Comparison of ENCODE assay signal across 34 cellular contexts in genomic region chr5:107682533-107682932, GRCh38. TPM values are rescaled to one million over a fixed set of nuclear protein-coding genes. Genes with fewer than 3 reads are reported as not detected.
"Had no signal": no experiment of that assay in that cellular context is flagged by ENCODE, and none has a peak within 500 bp of the region (broad histone marks: within the 10 kb centered on the region; RNA-seq: fewer than 3 reads in every experiment).

No MANE protein-coding gene starts in this region.

- H3K4me3 ChIP-seq: ascending aorta, coronary artery, dorsolateral prefrontal cortex, esophagus muscularis mucosa, gastrocnemius medialis, heart right ventricle, hepatocyte had no signal

- H3K9me3 ChIP-seq: ascending aorta, esophagus muscularis mucosa, gastrocnemius medialis, heart right ventricle had no signal

- ATAC-seq: activated CD4-positive, CD25-positive, alpha-beta regulatory T cell treated with anti-CD3 and anti-CD28 coated beads, Interleukin-2, amount 50 U/mL, for 24 hours; activated CD8-positive, alpha-beta memory T cell treated with anti-CD3 and anti-CD28 coated beads, Interleukin-2, amount 10 ng/mL, durations not matched to agents 7 days and 5 days; activated CD8-positive, alpha-beta T cell treated with anti-CD3 and anti-CD28 coated beads, Interleukin-2, amount 10 ng/mL, durations not matched to agents 7 days and 5 days; activated naive CD4-positive, alpha-beta T cell treated with anti-CD3 and anti-CD28 coated beads, Interleukin-2, amount 50 U/mL, for 72 hours; foreskin keratinocyte; gastrocnemius medialis; heart right ventricle had no signal

- H3K27ac ChIP-seq: ascending aorta, coronary artery, dorsolateral prefrontal cortex, esophagus muscularis mucosa, foreskin keratinocyte, gastrocnemius medialis, heart right ventricle, hepatocyte, WERI-Rb-1 had no signal

- H3K27ac Mint-ChIP-seq: activated B cell treated with CpG ODN at 0.5 μM for 24 hours; activated CD4-positive, alpha-beta memory T cell treated with anti-CD3 and anti-CD28 coated beads for 36 hours; activated CD8-positive, alpha-beta memory T cell treated with anti-CD3 and anti-CD28 coated beads, Interleukin-2, amount 10 ng/mL, durations not matched to agents 7 days and 5 days; activated CD8-positive, alpha-beta T cell treated with anti-CD3 and anti-CD28 coated beads, Interleukin-2, amount 10 ng/mL, durations not matched to agents 7 days and 5 days; activated naive CD4-positive, alpha-beta T cell treated with anti-CD3 and anti-CD28 coated beads, Interleukin-2, amount 10 ng/mL, durations not matched to agents 7 days and 5 days; activated naive CD4-positive, alpha-beta T cell treated with anti-CD3 and anti-CD28 coated beads, Interleukin-2, amount 50 U/mL, for 72 hours; activated naive CD8-positive, alpha-beta T cell treated with anti-CD3 and anti-CD28 coated beads, Interleukin-2, amount 10 ng/mL, durations not matched to agents 7 days and 5 days; activated T-helper 1 cell treated with anti-CD3 and anti-CD28 coated beads, Interleukin-12 subunit alpha, Interleukin-12 subunit beta, Interleukin-2, Interleukin-4 antibody, amounts not matched to agents 30 ng/mL and 10 ng/mL and 1 ng/mL, durations not matched to agents 14 hours and 24 hours and 36 hours; activated T-helper 2 cell treated with anti-CD3 and anti-CD28 coated beads, Interferon-gamma antibody, Interleukin-2, Interleukin-4, amounts not matched to agents 10 μg/mL and 5 μg/mL and 100 μg/mL, durations not matched to agents 14 hours and 24 hours and 36 hours; brain; dendritic cell treated with granulocyte-macrophage colony-stimulating factor and Interleukin-4, amounts not matched to agents 40 ng/mL and 50 ng/mL, for 4 days; T-helper 1 cell treated with Interleukin-12 subunit alpha and Interleukin-12 subunit beta and Interleukin-4 antibody, amounts not matched to agents 30 μg/mL and 1 μg/mL, for 36 hours; T-helper 2 cell treated with Interferon-gamma antibody and Interleukin-4, amounts not matched to agents 5 μg/mL and 100 μg/mL, for 36 hours had no signal

- DNase-seq: activated B cell treated with CpG ODN at 0.5 μM for 24 hours; activated CD4-positive, alpha-beta memory T cell treated with anti-CD3 and anti-CD28 coated beads for 36 hours; activated CD4-positive, alpha-beta T cell treated with anti-CD3 and anti-CD28 coated beads for 48 hours; activated CD8-positive, alpha-beta memory T cell treated with anti-CD3 and anti-CD28 coated beads, Interleukin-2, amount 10 ng/mL, durations not matched to agents 7 days and 5 days; activated CD8-positive, alpha-beta memory T cell treated with anti-CD3 and anti-CD28 coated beads, Interleukin-2, amount 50 U/mL, for 4 hours; activated CD8-positive, alpha-beta T cell treated with anti-CD3 and anti-CD28 coated beads, Interleukin-2, amount 10 ng/mL, durations not matched to agents 7 days and 5 days; activated effector memory CD4-positive, alpha-beta T cell treated with anti-CD3 and anti-CD28 coated beads, Interleukin-2, amount 50 U/mL, for 16 hours; activated naive CD4-positive, alpha-beta T cell; activated naive CD4-positive, alpha-beta T cell treated with anti-CD3 and anti-CD28 coated beads, Interleukin-2, amount 10 ng/mL, durations not matched to agents 7 days and 5 days; activated naive CD8-positive, alpha-beta T cell treated with anti-CD3 and anti-CD28 coated beads, Interleukin-2, amount 10 ng/mL, durations not matched to agents 7 days and 5 days; activated T-cell treated with anti-CD3 and anti-CD28 coated beads, Interleukin-2, amount 50 U/mL, for 1 hour; activated T-cell treated with anti-CD3 and anti-CD28 coated beads, Interleukin-2, amount 50 U/mL, for 48 hours; dorsolateral prefrontal cortex; effector memory CD4-positive, alpha-beta T cell; erythroblast; foreskin keratinocyte; gastrocnemius medialis; heart right ventricle; T1000; WERI-Rb-1 had no signal

- H3K4me3 Mint-ChIP-seq: activated B cell treated with CpG ODN at 0.5 μM for 24 hours; activated CD4-positive, alpha-beta memory T cell treated with anti-CD3 and anti-CD28 coated beads for 36 hours; activated CD8-positive, alpha-beta memory T cell treated with anti-CD3 and anti-CD28 coated beads, Interleukin-2, amount 10 ng/mL, durations not matched to agents 7 days and 5 days; activated CD8-positive, alpha-beta T cell treated with anti-CD3 and anti-CD28 coated beads, Interleukin-2, amount 10 ng/mL, durations not matched to agents 7 days and 5 days; activated naive CD4-positive, alpha-beta T cell treated with anti-CD3 and anti-CD28 coated beads, Interleukin-2, amount 10 ng/mL, durations not matched to agents 7 days and 5 days; activated naive CD8-positive, alpha-beta T cell treated with anti-CD3 and anti-CD28 coated beads, Interleukin-2, amount 10 ng/mL, durations not matched to agents 7 days and 5 days; activated T-helper 1 cell treated with anti-CD3 and anti-CD28 coated beads, Interleukin-12 subunit alpha, Interleukin-12 subunit beta, Interleukin-2, Interleukin-4 antibody, amounts not matched to agents 30 ng/mL and 10 ng/mL and 1 ng/mL, durations not matched to agents 14 hours and 24 hours and 36 hours; brain; central memory CD8-positive, alpha-beta T cell; dendritic cell treated with granulocyte-macrophage colony-stimulating factor and Interleukin-4, amounts not matched to agents 40 ng/mL and 50 ng/mL, for 4 days; T-helper 1 cell treated with Interleukin-12 subunit alpha and Interleukin-12 subunit beta and Interleukin-4 antibody, amounts not matched to agents 30 μg/mL and 1 μg/mL, for 36 hours; T-helper 2 cell treated with Interferon-gamma antibody and Interleukin-4, amounts not matched to agents 5 μg/mL and 100 μg/mL, for 36 hours had no signal

- H3K27me3 ChIP-seq: ascending aorta, dorsolateral prefrontal cortex, esophagus muscularis mucosa, foreskin keratinocyte, gastrocnemius medialis, hepatocyte had no signal

- H3K4me1 Mint-ChIP-seq: activated B cell treated with CpG ODN at 0.5 μM for 24 hours; activated CD8-positive, alpha-beta memory T cell treated with anti-CD3 and anti-CD28 coated beads, Interleukin-2, amount 10 ng/mL, durations not matched to agents 7 days and 5 days; activated naive CD4-positive, alpha-beta T cell treated with anti-CD3 and anti-CD28 coated beads, Interleukin-2, amount 10 ng/mL, durations not matched to agents 7 days and 5 days; activated naive CD8-positive, alpha-beta T cell treated with anti-CD3 and anti-CD28 coated beads, Interleukin-2, amount 10 ng/mL, durations not matched to agents 7 days and 5 days; brain; central memory CD8-positive, alpha-beta T cell had no signal

- H3K36me3 Mint-ChIP-seq: activated CD4-positive, alpha-beta memory T cell treated with anti-CD3 and anti-CD28 coated beads for 36 hours; activated CD8-positive, alpha-beta memory T cell treated with anti-CD3 and anti-CD28 coated beads, Interleukin-2, amount 10 ng/mL, durations not matched to agents 7 days and 5 days; activated naive CD4-positive, alpha-beta T cell treated with anti-CD3 and anti-CD28 coated beads, Interleukin-2, amount 10 ng/mL, durations not matched to agents 7 days and 5 days; activated naive CD4-positive, alpha-beta T cell treated with anti-CD3 and anti-CD28 coated beads, Interleukin-2, amount 50 U/mL, for 72 hours; activated naive CD8-positive, alpha-beta T cell treated with anti-CD3 and anti-CD28 coated beads, Interleukin-2, amount 10 ng/mL, durations not matched to agents 7 days and 5 days; brain had no signal

- H3K4me2 ChIP-seq: hepatocyte had no signal

- H3K79me2 ChIP-seq: hepatocyte had no signal

- H3K4me1 ChIP-seq: ascending aorta, esophagus muscularis mucosa, foreskin keratinocyte, gastrocnemius medialis, heart right ventricle had no signal

- H3K36me3 ChIP-seq: ascending aorta, esophagus muscularis mucosa, gastrocnemius medialis, heart right ventricle, WERI-Rb-1 had no signal

- H2AFZ ChIP-seq: hepatocyte had no signal

- H3K9me3 Mint-ChIP-seq: activated B cell treated with CpG ODN at 0.5 μM for 24 hours; activated CD4-positive, alpha-beta memory T cell treated with anti-CD3 and anti-CD28 coated beads for 36 hours; activated naive CD4-positive, alpha-beta T cell treated with anti-CD3 and anti-CD28 coated beads, Interleukin-2, amount 10 ng/mL, durations not matched to agents 7 days and 5 days; activated naive CD4-positive, alpha-beta T cell treated with anti-CD3 and anti-CD28 coated beads, Interleukin-2, amount 50 U/mL, for 72 hours; activated naive CD8-positive, alpha-beta T cell treated with anti-CD3 and anti-CD28 coated beads, Interleukin-2, amount 10 ng/mL, durations not matched to agents 7 days and 5 days; activated T-helper 1 cell treated with anti-CD3 and anti-CD28 coated beads, Interleukin-12 subunit alpha, Interleukin-12 subunit beta, Interleukin-2, Interleukin-4 antibody, amounts not matched to agents 30 ng/mL and 10 ng/mL and 1 ng/mL, durations not matched to agents 14 hours and 24 hours and 36 hours; activated T-helper 2 cell treated with anti-CD3 and anti-CD28 coated beads, Interferon-gamma antibody, Interleukin-2, Interleukin-4, amounts not matched to agents 10 μg/mL and 5 μg/mL and 100 μg/mL, durations not matched to agents 14 hours and 24 hours and 36 hours; central memory CD8-positive, alpha-beta T cell; dendritic cell treated with granulocyte-macrophage colony-stimulating factor and Interleukin-4, amounts not matched to agents 40 ng/mL and 50 ng/mL, for 4 days; T-helper 1 cell treated with Interleukin-12 subunit alpha and Interleukin-12 subunit beta and Interleukin-4 antibody, amounts not matched to agents 30 μg/mL and 1 μg/mL, for 36 hours; T-helper 2 cell treated with Interferon-gamma antibody and Interleukin-4, amounts not matched to agents 5 μg/mL and 100 μg/mL, for 36 hours had no signal

RNA-seq across cellular contexts. Expression of gene EFNA5, which starts 11.8 kb away (rescaled TPM):
- total RNA-seq: activated B cell treated with CpG ODN at 0.5 μM for 24 hours; activated CD4-positive, alpha-beta memory T cell treated with anti-CD3 and anti-CD28 coated beads for 36 hours; activated CD8-positive, alpha-beta memory T cell treated with anti-CD3 and anti-CD28 coated beads for 36 hours; activated CD8-positive, alpha-beta memory T cell treated with anti-CD3 and anti-CD28 coated beads, Interleukin-2, amount 10 ng/mL, durations not matched to agents 7 days and 5 days; activated CD8-positive, alpha-beta T cell treated with anti-CD3 and anti-CD28 coated beads, Interleukin-2, amount 10 ng/mL, durations not matched to agents 7 days and 5 days; activated naive CD4-positive, alpha-beta T cell treated with anti-CD3 and anti-CD28 coated beads, Interleukin-2, amount 50 U/mL, for 72 hours; activated naive CD8-positive, alpha-beta T cell treated with anti-CD3 and anti-CD28 coated beads, Interleukin-2, amount 10 ng/mL, durations not matched to agents 7 days and 5 days; activated T-helper 1 cell treated with anti-CD3 and anti-CD28 coated beads, Interleukin-12 subunit alpha, Interleukin-12 subunit beta, Interleukin-2, Interleukin-4 antibody, amounts not matched to agents 30 ng/mL and 10 ng/mL and 1 ng/mL, durations not matched to agents 14 hours and 24 hours and 36 hours; activated T-helper 2 cell treated with anti-CD3 and anti-CD28 coated beads, Interferon-gamma antibody, Interleukin-2, Interleukin-4, amounts not matched to agents 10 μg/mL and 5 μg/mL and 100 μg/mL, durations not matched to agents 14 hours and 24 hours and 36 hours had no signal
